Comparison of ENCODE assay signal across 18 cellular contexts in the genomic region with DNA sequence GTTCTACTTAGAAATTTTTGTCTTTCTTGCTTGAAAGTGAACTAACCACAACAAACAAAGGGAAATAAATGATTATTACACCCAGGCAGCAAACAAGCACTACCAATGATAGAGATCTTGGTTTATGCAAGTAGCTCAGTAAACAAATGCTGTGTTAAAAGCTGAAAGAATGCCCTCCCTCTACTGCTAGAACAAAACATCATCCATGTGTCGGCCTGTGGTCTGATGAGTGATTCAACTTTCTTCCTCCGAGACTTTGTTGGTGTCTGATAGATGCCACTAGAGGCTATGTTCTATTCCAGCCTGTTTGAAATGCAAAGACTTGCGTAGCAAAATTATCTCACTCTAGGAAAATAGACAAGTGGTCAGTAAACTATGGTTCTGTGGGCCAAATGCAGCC.
"Had no signal": no experiment of that assay in that cellular context is flagged by ENCODE, and none has a peak within 500 bp of the region (broad histone marks: within the 10 kb centered on the region; RNA-seq: fewer than 3 reads in every experiment).

No MANE protein-coding gene starts in this region.

- H3K79me2 ChIP-seq: parathyroid adenoma had no signal

- H3K4me1 Mint-ChIP-seq: activated B cell treated with CpG ODN at 0.5 μM for 24 hours; activated CD4-positive, alpha-beta memory T cell treated with anti-CD3 and anti-CD28 coated beads, Interleukin-2, amount 10 ng/mL, durations not matched to agents 7 days and 5 days; activated CD8-positive, alpha-beta memory T cell treated with anti-CD3 and anti-CD28 coated beads, Interleukin-2, amount 10 ng/mL, durations not matched to agents 7 days and 5 days; activated naive CD8-positive, alpha-beta T cell treated with anti-CD3 and anti-CD28 coated beads for 36 hours; activated T-helper 17 cell treated with anti-CD3 and anti-CD28 coated beads, Interleukin-2, amount 50 U/mL, for 72 hours; central memory CD8-positive, alpha-beta T cell; stimulated activated memory B cell treated with anti-CD40 and anti-IgM and Interleukin-4, amounts not matched to agents 10 μg/mL and 1 μg/mL and 100 μg/mL, for 72 hours had no signal

- H3K27me3 Mint-ChIP-seq: activated B cell treated with CpG ODN at 0.5 μM for 24 hours; activated CD4-positive, alpha-beta memory T cell treated with anti-CD3 and anti-CD28 coated beads, Interleukin-2, amount 10 ng/mL, durations not matched to agents 7 days and 5 days; activated CD8-positive, alpha-beta memory T cell treated with anti-CD3 and anti-CD28 coated beads, Interleukin-2, amount 10 ng/mL, durations not matched to agents 7 days and 5 days; activated naive CD8-positive, alpha-beta T cell treated with anti-CD3 and anti-CD28 coated beads for 36 hours; activated T-helper 17 cell treated with anti-CD3 and anti-CD28 coated beads, Interleukin-2, amount 50 U/mL, for 72 hours; central memory CD8-positive, alpha-beta T cell; stimulated activated memory B cell treated with anti-CD40 and anti-IgM and Interleukin-4, amounts not matched to agents 10 μg/mL and 1 μg/mL and 100 μg/mL, for 72 hours had no signal

- DNase-seq: activated B cell treated with CpG ODN at 0.5 μM for 24 hours; activated CD4-positive, alpha-beta memory T cell treated with anti-CD3 and anti-CD28 coated beads, Interleukin-2, amount 10 ng/mL, durations not matched to agents 7 days and 5 days; activated CD4-positive, alpha-beta T cell treated with anti-CD3 and anti-CD28 coated beads for 4 hours; activated CD8-positive, alpha-beta memory T cell treated with anti-CD3 and anti-CD28 coated beads, Interleukin-2, amount 10 ng/mL, durations not matched to agents 7 days and 5 days; activated naive CD4-positive, alpha-beta T cell; activated naive CD8-positive, alpha-beta T cell treated with anti-CD3 and anti-CD28 coated beads for 36 hours; colonic mucosa; erythroblast; spleen; stimulated activated CD4-positive, alpha-beta T cell treated with anti-CD3 and anti-CD28 coated beads, Interleukin-4, amount 100 ng/mL, for 4 hours had no signal

- H3K9ac ChIP-seq: parathyroid adenoma had no signal

- H3K4me3 Mint-ChIP-seq: activated B cell treated with CpG ODN at 0.5 μM for 24 hours; activated CD4-positive, alpha-beta memory T cell treated with anti-CD3 and anti-CD28 coated beads, Interleukin-2, amount 10 ng/mL, durations not matched to agents 7 days and 5 days; activated CD8-positive, alpha-beta memory T cell treated with anti-CD3 and anti-CD28 coated beads, Interleukin-2, amount 10 ng/mL, durations not matched to agents 7 days and 5 days; activated naive CD8-positive, alpha-beta T cell treated with anti-CD3 and anti-CD28 coated beads for 36 hours; activated T-helper 17 cell treated with anti-CD3 and anti-CD28 coated beads, Interleukin-2, amount 50 U/mL, for 72 hours; central memory CD8-positive, alpha-beta T cell; neural crest cell; stimulated activated memory B cell treated with anti-CD40 and anti-IgM and Interleukin-4, amounts not matched to agents 10 μg/mL and 1 μg/mL and 100 μg/mL, for 72 hours; T-helper 2 cell treated with Interferon-gamma antibody and Interleukin-4, amounts not matched to agents 5 μg/mL and 100 μg/mL, for 36 hours had no signal

- H3K9me3 Mint-ChIP-seq: activated naive CD8-positive, alpha-beta T cell treated with anti-CD3 and anti-CD28 coated beads for 36 hours; neural crest cell; stimulated activated memory B cell treated with anti-CD40 and anti-IgM and Interleukin-4, amounts not matched to agents 10 μg/mL and 1 μg/mL and 100 μg/mL, for 72 hours had no signal

- H3K36me3 ChIP-seq: colonic mucosa, spleen had no signal

- H3K9me3 ChIP-seq: colonic mucosa, spleen had no signal

- H3K27ac Mint-ChIP-seq: activated B cell treated with CpG ODN at 0.5 μM for 24 hours; activated CD4-positive, alpha-beta memory T cell treated with anti-CD3 and anti-CD28 coated beads, Interleukin-2, amount 10 ng/mL, durations not matched to agents 7 days and 5 days; activated CD8-positive, alpha-beta memory T cell treated with anti-CD3 and anti-CD28 coated beads, Interleukin-2, amount 10 ng/mL, durations not matched to agents 7 days and 5 days; activated naive CD8-positive, alpha-beta T cell treated with anti-CD3 and anti-CD28 coated beads for 36 hours; activated T-helper 17 cell treated with anti-CD3 and anti-CD28 coated beads, Interleukin-2, amount 50 U/mL, for 72 hours; stimulated activated memory B cell treated with anti-CD40 and anti-IgM and Interleukin-4, amounts not matched to agents 10 μg/mL and 1 μg/mL and 100 μg/mL, for 72 hours; T-helper 2 cell treated with Interferon-gamma antibody and Interleukin-4, amounts not matched to agents 5 μg/mL and 100 μg/mL, for 36 hours had no signal

- ATAC-seq: activated CD8-positive, alpha-beta memory T cell treated with anti-CD3 and anti-CD28 coated beads, Interleukin-2, amount 10 ng/mL, durations not matched to agents 7 days and 5 days; activated T-helper 17 cell treated with anti-CD3 and anti-CD28 coated beads, Interleukin-2, amount 50 U/mL, for 72 hours; left lobe of liver; sciatic nerve; stimulated activated memory B cell treated with anti-CD40 and anti-IgM and Interleukin-4, amounts not matched to agents 10 μg/mL and 1 μg/mL and 100 μg/mL, for 72 hours had no signal

- H3K4me1 ChIP-seq: colonic mucosa, parathyroid adenoma, spleen had no signal

- H3K27me3 ChIP-seq: colonic mucosa, spleen had no signal

- H3K36me3 Mint-ChIP-seq: activated CD8-positive, alpha-beta memory T cell treated with anti-CD3 and anti-CD28 coated beads, Interleukin-2, amount 10 ng/mL, durations not matched to agents 7 days and 5 days; activated naive CD8-positive, alpha-beta T cell treated with anti-CD3 and anti-CD28 coated beads for 36 hours; stimulated activated memory B cell treated with anti-CD40 and anti-IgM and Interleukin-4, amounts not matched to agents 10 μg/mL and 1 μg/mL and 100 μg/mL, for 72 hours had no signal

- H3K4me3 ChIP-seq: colonic mucosa, spleen had no signal

- H3K27ac ChIP-seq: colonic mucosa, parathyroid adenoma, spleen had no signal
